15 cellular contexts compared by ENCODE assay signal in the genomic region with DNA sequence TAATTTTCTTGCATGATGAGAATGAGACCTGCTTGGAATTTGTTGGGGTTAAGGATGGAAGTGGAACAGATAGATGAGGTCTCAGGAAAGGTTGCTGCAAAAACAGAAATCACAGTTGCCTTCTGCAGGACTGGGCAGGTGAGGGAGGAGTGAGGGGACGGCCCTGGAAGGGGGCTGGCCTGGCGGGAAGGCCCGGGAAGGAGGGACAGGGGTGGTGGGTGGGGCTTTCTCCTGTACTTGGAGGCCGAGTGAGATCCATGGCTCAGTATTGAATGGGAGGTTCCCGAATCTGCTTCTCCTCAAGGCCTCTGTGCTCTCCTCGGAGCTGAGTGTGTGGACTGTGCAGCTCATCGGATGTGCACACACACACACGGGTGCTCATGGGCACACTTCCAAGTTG. TPM values are rescaled to one million over a fixed set of nuclear protein-coding genes. Genes with fewer than 3 reads are reported as not detected.
A peak's percentile ranks its signal among the peaks of the same experiment; 100 is the strongest.
DNase-seq lines count a peak whose midpoint lies in the region; ATAC-seq, FAIRE-seq and TF ChIP-seq lines count a peak whose summit lies in the region.
"Not testable (repeated sequence)": the region's sequence is repeated elsewhere in the genome, so short reads cannot be mapped to it uniquely, and the experiment has no call there.
"Had no signal": no experiment of that assay in that cellular context is flagged by ENCODE, and none has a peak within 500 bp of the region (broad histone marks: within the 10 kb centered on the region; RNA-seq: fewer than 3 reads in every experiment).

No MANE protein-coding gene starts in this region.

- not testable (repeated sequence) for H3K9me3 ChIP-seq in A549; Caco-2; Panc1 (ENCODE audit: control insufficient read depth, insufficient read depth, low read depth, low read length); hepatocyte (ENCODE audit: low read depth); lower lobe of right lung; smooth muscle cell (replicated peaks; ENCODE audit: low read depth)

- peak overlapping the region; percentile 68 for H3K9ac ChIP-seq in smooth muscle cell (ENCODE audit: low read depth)

- not testable (repeated sequence) for FAIRE-seq in A549 (lab: Jason Lieb, UNC)

- not testable (repeated sequence) for H4K20me1 ChIP-seq in hepatocyte (ENCODE audit: insufficient read depth, poor library complexity, severe bottlenecking); smooth muscle cell (ENCODE audit: low read depth)

- not testable (repeated sequence) for H3K36me3 Mint-ChIP-seq in Caco-2 (ENCODE audit: insufficient read depth, unreplicated experiment); activated CD8-positive, alpha-beta memory T cell treated with anti-CD3 and anti-CD28 coated beads, Interleukin-2, amount 10 ng/mL, durations not matched to agents 7 days and 5 days

- H3K9me3 Mint-ChIP-seq in Caco-2 (ENCODE audit: unreplicated experiment): peaks cover 12% of the 10 kb centered on the region
- H3K9me3 Mint-ChIP-seq in activated CD8-positive, alpha-beta memory T cell treated with anti-CD3 and anti-CD28 coated beads, Interleukin-2, amount 10 ng/mL, durations not matched to agents 7 days and 5 days (ENCODE audit: low read depth): not testable (repeated sequence)

- not testable (repeated sequence) for TF ChIP-seq EP300 in A549 (IDR thresholded peaks at IDR 0.05)

- WGBS in A549 (ENCODE audit: missing lambda C conversion rate): 61% methylated on average over 7 of the region's 8 CpGs
- WGBS in hepatocyte (ENCODE audit: low lambda C conversion rate, missing lambda C conversion rate): 92% methylated on average over 4 of the region's 8 CpGs
- WGBS in smooth muscle cell (ENCODE audit: low lambda C conversion rate): 96% methylated on average over 3 of the region's 8 CpGs

- H3K79me2 ChIP-seq in hepatocyte; smooth muscle cell (ENCODE audit: low read depth): not testable (repeated sequence)

- H3K27ac Mint-ChIP-seq in Caco-2 (ENCODE audit: unreplicated experiment); activated CD8-positive, alpha-beta memory T cell treated with anti-CD3 and anti-CD28 coated beads, Interleukin-2, amount 10 ng/mL, durations not matched to agents 7 days and 5 days: not testable (repeated sequence)

- H3K27ac ChIP-seq in A549: peak overlapping the region; percentile 74 to 88; a peak in 5 of 6 replicates
- not testable (repeated sequence) for H3K27ac ChIP-seq in Panc1 (ENCODE audit: low read length); lower lobe of right lung
- peak overlapping the region; percentile 98 for H3K27ac ChIP-seq in hepatocyte
- H3K27ac ChIP-seq in smooth muscle cell (ENCODE audit: low read depth): peak overlapping the region; percentile 100

- not testable (repeated sequence) for H3K9me2 ChIP-seq in hepatocyte (replicated peaks; ENCODE audit: insufficient read depth)

- not testable (repeated sequence) for H3F3A ChIP-seq in smooth muscle cell (ENCODE audit: low read depth)

- in situ Hi-C loops in Panc1 (cut with HindIII; ENCODE audit: low pct_unique_long_range_greater_than_20kb, low sequenced_read_pairs): not testable (repeated sequence)

- not testable (repeated sequence) for H3K4me3 Mint-ChIP-seq in Caco-2 (ENCODE audit: unreplicated experiment); activated CD8-positive, alpha-beta memory T cell treated with anti-CD3 and anti-CD28 coated beads, Interleukin-2, amount 10 ng/mL, durations not matched to agents 7 days and 5 days

- H3K27me3 ChIP-seq in Caco-2 (replicated peaks; ENCODE audit: control insufficient read depth, insufficient read depth, low read length); Panc1 (ENCODE audit: control insufficient read depth, insufficient read depth, low read length); hepatocyte; lower lobe of right lung (ENCODE audit: low read depth); smooth muscle cell (ENCODE audit: low read depth): not testable (repeated sequence)

- H3K36me3 ChIP-seq in Caco-2 (ENCODE audit: control insufficient read depth, insufficient read depth, low read length); Panc1 (ENCODE audit: control insufficient read depth, insufficient read depth, low read length); hepatocyte (replicated peaks; ENCODE audit: insufficient read depth, low read depth); lower lobe of right lung; smooth muscle cell (ENCODE audit: low read depth): not testable (repeated sequence)

- H3K4me3 ChIP-seq in A549; Panc1 (ENCODE audit: low read depth in 2 of 2, low read length in 2 of 2); hepatocyte; lower lobe of right lung; smooth muscle cell: not testable (repeated sequence)
- peak overlapping the region; percentile 21; the same call in 1 of the 2 replicates for H3K4me3 ChIP-seq in Caco-2 (ENCODE audit: low read depth, low read length)

- H3K4me2 ChIP-seq in A549: peak overlapping the region; percentile 78; the same call in 2 of the 3 replicates
- H3K4me2 ChIP-seq in hepatocyte, smooth muscle cell: not testable (repeated sequence)

- H2AFZ ChIP-seq in hepatocyte; smooth muscle cell (ENCODE audit: low read depth): not testable (repeated sequence)

- POLR2A ChIA-PET in A549 (lab: Yijun Ruan, JAX); Panc1 (lab: Charles Lee): not testable (repeated sequence)
- POLR2A ChIA-PET in Caco-2 (lab: Charles Lee): interaction anchor here (0.5 kb wide), 1 partner anchor 247 kb away, joined by 6 read pairs; no protein-coding TSS in a partner anchor

- not testable (repeated sequence) for BruUV-seq in Caco-2 (replicated peaks; lab: Mats Ljungman, UMichigan); Panc1 (replicated peaks; lab: Mats Ljungman, UMichigan)

- TF ChIP-seq POLR2A in A549 (IDR thresholded peaks at IDR 0.05; ENCODE audit: low read length): not testable (repeated sequence)

- intact Hi-C loops in Caco-2 (cut with micrococcal nuclease; ENCODE audit: unreplicated experiment); Panc1 (cut with micrococcal nuclease; ENCODE audit: unreplicated experiment); lower lobe of right lung (cut with DNase I): not testable (repeated sequence)

- CTCF ChIA-PET in A549 (lab: Yijun Ruan, JAX); Caco-2 (lab: Charles Lee); Panc1 (lab: Charles Lee); activated CD8-positive, alpha-beta memory T cell treated with anti-CD3 and anti-CD28 coated beads, Interleukin-2, amount 10 ng/mL, durations not matched to agents 7 days and 5 days (lab: Charles Lee): not testable (repeated sequence)

- not testable (repeated sequence) for DNase-seq in A549 (ENCODE audit: low read depth in 1 of 2, low spot score in 1 of 2); Caco-2; Panc1 (ENCODE audit: low read depth, low spot score); hepatocyte (ENCODE audit: low spot score); lower lobe of right lung; smooth muscle cell (lab: John Stamatoyannopoulos, UW; ENCODE audit: unreplicated experiment)
- DNase-seq in activated CD8-positive, alpha-beta memory T cell treated with anti-CD3 and anti-CD28 coated beads, Interleukin-2, amount 10 ng/mL, durations not matched to agents 7 days and 5 days: peak; percentile 4

- ATAC-seq in A549: peak; percentile 8 to 31; a peak in 3 of 6 replicates
- ATAC-seq in Panc1: peak; percentile 1; the same call in 1 of the 2 replicates
- not testable (repeated sequence) for ATAC-seq in activated CD8-positive, alpha-beta memory T cell treated with anti-CD3 and anti-CD28 coated beads, Interleukin-2, amount 10 ng/mL, durations not matched to agents 7 days and 5 days
- peak; percentile 9 to 55 for ATAC-seq in lower lobe of right lung

- not testable (repeated sequence) for H3K4me1 Mint-ChIP-seq in Caco-2 (ENCODE audit: low read depth, unreplicated experiment); activated CD8-positive, alpha-beta memory T cell treated with anti-CD3 and anti-CD28 coated beads, Interleukin-2, amount 10 ng/mL, durations not matched to agents 7 days and 5 days

- not testable (repeated sequence) for TF ChIP-seq RAD21 in A549 (conservative IDR thresholded peaks at IDR 0.05 in 1 of 2, IDR thresholded peaks at IDR 0.05 in 1 of 2)

- peaks cover 14% of the 10 kb centered on the region for H3K4me1 ChIP-seq in A549
- not testable (repeated sequence) for H3K4me1 ChIP-seq in Caco-2; Panc1 (ENCODE audit: control insufficient read depth, insufficient read depth, low read length); hepatocyte (ENCODE audit: insufficient read depth); lower lobe of right lung; smooth muscle cell (ENCODE audit: low read depth)

- H3K27me3 Mint-ChIP-seq in Caco-2 (ENCODE audit: insufficient read depth, unreplicated experiment): not testable (repeated sequence)
- H3K27me3 Mint-ChIP-seq in activated CD8-positive, alpha-beta memory T cell treated with anti-CD3 and anti-CD28 coated beads, Interleukin-2, amount 10 ng/mL, durations not matched to agents 7 days and 5 days: peaks cover 40% of the 10 kb centered on the region

- TF ChIP-seq CTCF in A549 (IDR thresholded peaks at IDR 0.05); Caco-2 (IDR thresholded peaks at IDR 0.05; ENCODE audit: insufficient read depth in 1 of 2, low read depth in 1 of 2, low read length in 1 of 2, severe bottlenecking in 1 of 2, unreplicated experiment in 1 of 2); Panc1 (IDR thresholded peaks at IDR 0.05); hepatocyte (IDR thresholded peaks at IDR 0.05; ENCODE audit: poor library complexity); lower lobe of right lung (IDR thresholded peaks at IDR 0.05); smooth muscle cell (IDR thresholded peaks at IDR 0.05; ENCODE audit: borderline replicate concordance, insufficient read depth, poor library complexity, severe bottlenecking): not testable (repeated sequence)

RNA-seq across cellular contexts. Expression of a gene that starts 44.8 kb away (rescaled TPM):
- polyA plus RNA-seq in A549 (2011; rRNA removed) (not detected in 2 replicates), A549 (2017; fragmentation: RNase III; extraction: RNeasy Plus Mini Kit Qiagen cat#74134 plus additional on column Dnase treatment) (not detected in 3 replicates), hepatocyte (not detected in 2 replicates), smooth muscle cell (not detected in 2 replicates)
- not detected in 2 replicates for polyA plus RNA-seq in A549 (2012; cell fraction: cytosol; rRNA removed)
- not detected in 2 replicates for polyA plus RNA-seq in A549 (2012; cell fraction: nucleus; rRNA removed)
- polyA minus RNA-seq in A549 (2011; rRNA and poly(A)+ RNA removed): not detected in 2 replicates
- total RNA-seq in Caco-2 (2022) (not detected in 2 replicates), Panc1 (2021; ENCODE audit: unreplicated experiment) (not detected), hepatocyte (not detected in 2 replicates), lower lobe of right lung (not detected), smooth muscle cell (not detected in 2 replicates)
- polyA plus RNA-seq in Panc1 (2012; ENCODE audit: insufficient read length): not detected
- not detected for total RNA-seq in activated CD8-positive, alpha-beta memory T cell treated with anti-CD3 and anti-CD28 coated beads, Interleukin-2, amount 10 ng/mL, durations not matched to agents 7 days and 5 days
- total RNA-seq: A172; A673; CD4-positive, alpha-beta T cell; CD8-positive, alpha-beta T cell; Daoy; G401; GM12878 had no signal
- polyA plus RNA-seq: AG04450, GM12878 had no signal
